In genomic region chr4:86891785-86892638, GRCh38 we compare ENCODE assay signal across 1 cellular context.
TF ChIP-seq lines count a peak whose summit lies in the region.

Gene C4orf36 (minus strand): TSS chr4:86892422. CDS start chr4:86891520, 902 bp downstream.

TF ChIP-seq in K562, 482 proteins besides CTCF, POLR2A, EP300 and RAD21 (continued from another document and continues in another):
- TF ChIP-seq RERE (CRISPR knock-in tag; IDR thresholded peaks at IDR 0.05; ENCODE audit: borderline replicate concordance): no peak
- no peak for TF ChIP-seq ZNF764 (CRISPR knock-in tag; IDR thresholded peaks at IDR 0.05; ENCODE audit: low read depth)
- TF ChIP-seq ATF2 (CRISPR knock-in tag; IDR thresholded peaks at IDR 0.05): no peak
- no peak for TF ChIP-seq PCBP1 (IDR thresholded peaks at IDR 0.05; ENCODE audit: low read depth, low read length, poor library complexity, severe bottlenecking)
- no peak for TF ChIP-seq SMARCE1 (IDR thresholded peaks at IDR 0.05)
- TF ChIP-seq POLR2H (tag; IDR thresholded peaks at IDR 0.05; ENCODE audit: low read depth): no peak
- TF ChIP-seq MEF2D (tag; conservative IDR thresholded peaks at IDR 0.05; ENCODE audit: low read depth): no peak
- TF ChIP-seq SRF (CRISPR knock-in tag; IDR thresholded peaks at IDR 0.05): no peak
- no peak for TF ChIP-seq ZBTB40 (IDR thresholded peaks at IDR 0.05)
- no peak for TF ChIP-seq ZBTB40 (CRISPR knock-in tag; IDR thresholded peaks at IDR 0.05)
- no peak for TF ChIP-seq BDP1 (IDR thresholded peaks at IDR 0.05; ENCODE audit: insufficient read depth, insufficient read length)
- TF ChIP-seq RBFOX2 (IDR thresholded peaks at IDR 0.05; ENCODE audit: low read depth, low read length): peak; percentile 45
- no peak for TF ChIP-seq U2AF2 (optimal IDR thresholded peaks at IDR 0.05; ENCODE audit: low read depth, low read length)
- TF ChIP-seq XRCC3 (IDR thresholded peaks at IDR 0.05): no peak
- peak; percentile 52; the same call in 1 of the 2 replicates for TF ChIP-seq MYC (IDR thresholded peaks at IDR 0.05; ENCODE audit: low read depth, low read length)
- TF ChIP-seq MYC (CRISPR knock-in tag; IDR thresholded peaks at IDR 0.05; ENCODE audit: borderline replicate concordance, low read depth): no peak
- no peak for TF ChIP-seq TCF3 (CRISPR knock-in tag; IDR thresholded peaks at IDR 0.05)
- TF ChIP-seq TEAD2 (tag; IDR thresholded peaks at IDR 0.05): no peak
- no peak for TF ChIP-seq SMARCB1 (IDR thresholded peaks at IDR 0.05; ENCODE audit: insufficient read length, low read depth)
- no peak for TF ChIP-seq ZBTB17 (CRISPR knock-in tag; IDR thresholded peaks at IDR 0.05)
- peak; percentile 79 for TF ChIP-seq MGA (IDR thresholded peaks at IDR 0.05)
- no peak for TF ChIP-seq SP1 (CRISPR knock-in tag; IDR thresholded peaks at IDR 0.05)
- no peak for TF ChIP-seq NCOA1 (IDR thresholded peaks at IDR 0.05; ENCODE audit: low read depth)
- no peak for TF ChIP-seq ATF4 (CRISPR knock-in tag; IDR thresholded peaks at IDR 0.05)
